27 cellular contexts compared by ENCODE assay signal in the genomic region with DNA sequence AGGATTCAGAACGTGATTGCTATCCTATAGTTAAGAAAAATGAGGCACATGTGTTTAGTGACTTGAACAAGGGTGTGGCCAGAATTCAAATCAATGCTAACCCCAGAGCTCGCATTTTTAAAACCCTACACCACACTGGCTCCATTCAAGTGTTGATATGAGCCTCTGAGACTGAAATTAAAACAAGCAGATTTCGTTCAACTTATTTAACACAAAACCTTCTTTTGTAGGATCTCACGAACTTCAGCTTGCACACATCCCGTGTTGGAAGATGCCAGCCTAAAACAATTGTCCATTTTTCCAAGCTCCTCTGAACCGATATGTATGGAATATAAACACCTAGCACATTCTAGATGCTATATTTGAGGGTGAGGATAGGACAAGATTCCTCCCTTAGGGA.
"Had no signal": no experiment of that assay in that cellular context is flagged by ENCODE, and none has a peak within 500 bp of the region (broad histone marks: within the 10 kb centered on the region; RNA-seq: fewer than 3 reads in every experiment).

No MANE protein-coding gene starts in this region.

- H3K27ac Mint-ChIP-seq: stimulated activated effector memory CD8-positive, alpha-beta T cell treated with anti-CD3 and anti-CD28 coated beads, Interleukin-12 subunit alpha, Interleukin-12 subunit beta, amount 100 ng/mL, for 72 hours; stimulated activated memory B cell treated with anti-CD40 and anti-IgM and Interleukin-4, amounts not matched to agents 10 μg/mL and 1 μg/mL and 100 μg/mL, for 72 hours; stimulated activated naive B cell treated with anti-CD40 and anti-IgM and Interleukin-4, amounts not matched to agents 10 μg/mL and 1 μg/mL and 100 μg/mL, for 72 hours; stimulated activated naive CD8-positive, alpha-beta T cell treated with anti-CD3 and anti-CD28 coated beads, Interleukin-15, amount 100 ng/mL, for 72 hours; stimulated activated naive CD8-positive, alpha-beta T cell treated with anti-CD3 and anti-CD28 coated beads, Interleukin-15, Interleukin-2, amounts not matched to agents 100 ng/mL and 50 ng/mL, for 24 hours had no signal

- H3K9me3 Mint-ChIP-seq: stimulated activated naive B cell treated with anti-CD40 and anti-IgM and Interleukin-4, amounts not matched to agents 10 μg/mL and 1 μg/mL and 100 μg/mL, for 72 hours; stimulated activated naive CD8-positive, alpha-beta T cell treated with anti-CD3 and anti-CD28 coated beads, Interleukin-15, amount 100 ng/mL, for 72 hours; stimulated activated naive CD8-positive, alpha-beta T cell treated with anti-CD3 and anti-CD28 coated beads, Interleukin-15, Interleukin-2, amounts not matched to agents 100 ng/mL and 50 ng/mL, for 24 hours had no signal

- ATAC-seq: stimulated activated effector memory CD8-positive, alpha-beta T cell treated with anti-CD3 and anti-CD28 coated beads, Interleukin-12 subunit alpha, Interleukin-12 subunit beta, amount 100 ng/mL, for 72 hours; stimulated activated memory B cell treated with anti-CD40 and anti-IgM and Interleukin-4, amounts not matched to agents 10 μg/mL and 1 μg/mL and 100 μg/mL, for 72 hours; stimulated activated naive B cell treated with anti-CD40 and anti-IgM and Interleukin-4, amounts not matched to agents 10 μg/mL and 1 μg/mL and 100 μg/mL, for 72 hours; stimulated activated naive CD8-positive, alpha-beta T cell treated with anti-CD3 and anti-CD28 coated beads, Interleukin-15, amount 100 ng/mL, for 72 hours; stimulated activated naive CD8-positive, alpha-beta T cell treated with anti-CD3 and anti-CD28 coated beads, Interleukin-15, Interleukin-2, amounts not matched to agents 100 U/mL and 50 U/mL, for 24 hours; upper lobe of right lung had no signal

- H3K27me3 ChIP-seq: suprapubic skin, testis, thyroid gland, tibial artery, tibial nerve, transverse colon, upper lobe of left lung, upper lobe of right lung, uterus, vagina had no signal

- H3K27ac ChIP-seq: stomach, suprapubic skin, testis, thoracic aorta, thyroid gland, tibial artery, tibial nerve, transverse colon, upper lobe of left lung, upper lobe of right lung, uterus, vagina had no signal

- H3K4me3 Mint-ChIP-seq: stimulated activated effector memory CD8-positive, alpha-beta T cell treated with anti-CD3 and anti-CD28 coated beads, Interleukin-12 subunit alpha, Interleukin-12 subunit beta, amount 100 ng/mL, for 72 hours; stimulated activated memory B cell treated with anti-CD40 and anti-IgM and Interleukin-4, amounts not matched to agents 10 μg/mL and 1 μg/mL and 100 μg/mL, for 72 hours; stimulated activated naive B cell treated with anti-CD40 and anti-IgM and Interleukin-4, amounts not matched to agents 10 μg/mL and 1 μg/mL and 100 μg/mL, for 72 hours; stimulated activated naive CD8-positive, alpha-beta T cell treated with anti-CD3 and anti-CD28 coated beads, Interleukin-15, amount 100 ng/mL, for 72 hours; stimulated activated naive CD8-positive, alpha-beta T cell treated with anti-CD3 and anti-CD28 coated beads, Interleukin-15, Interleukin-2, amounts not matched to agents 100 ng/mL and 50 ng/mL, for 24 hours had no signal

- H3K36me3 Mint-ChIP-seq: stimulated activated effector memory CD8-positive, alpha-beta T cell treated with anti-CD3 and anti-CD28 coated beads, Interleukin-12 subunit alpha, Interleukin-12 subunit beta, amount 100 ng/mL, for 72 hours; stimulated activated memory B cell treated with anti-CD40 and anti-IgM and Interleukin-4, amounts not matched to agents 10 μg/mL and 1 μg/mL and 100 μg/mL, for 72 hours; stimulated activated naive B cell treated with anti-CD40 and anti-IgM and Interleukin-4, amounts not matched to agents 10 μg/mL and 1 μg/mL and 100 μg/mL, for 72 hours had no signal

- DNase-seq: stimulated activated CD4-positive, alpha-beta T cell treated with anti-CD3 and anti-CD28 coated beads, Interleukin-2, amount 100 ng/mL, for 48 hours; stimulated activated CD4-positive, alpha-beta T cell treated with anti-CD3 and anti-CD28 coated beads, Interleukin-4, amount 100 ng/mL, for 1 hour; stimulated activated CD4-positive, alpha-beta T cell treated with anti-CD3 and anti-CD28 coated beads, Interleukin-4, amount 100 ng/mL, for 24 hours; stimulated activated CD4-positive, alpha-beta T cell treated with anti-CD3 and anti-CD28 coated beads, Interleukin-4, amount 100 ng/mL, for 4 hours; stimulated activated CD8-positive, alpha-beta memory T cell treated with anti-CD3 and anti-CD28 coated beads, Interleukin-4, amount 100 ng/mL, for 48 hours; stimulated activated naive B cell treated with anti-CD40 and anti-IgM and Interleukin-4, amounts not matched to agents 10 μg/mL and 1 μg/mL and 100 μg/mL, for 72 hours; stimulated activated naive CD4-positive, alpha-beta T cell; stimulated activated naive CD4-positive, alpha-beta T cell treated with Interleukin-2 at 50 U/mL for 16 hours; stimulated activated naive CD8-positive, alpha-beta T cell treated with anti-CD3 and anti-CD28 coated beads, Interleukin-15, amount 100 ng/mL, for 72 hours; stimulated activated naive CD8-positive, alpha-beta T cell treated with anti-CD3 and anti-CD28 coated beads, Interleukin-15, Interleukin-2, amounts not matched to agents 100 U/mL and 50 U/mL, for 24 hours; stomach; substantia nigra; testis; thyroid gland; tibial artery; transverse colon; trophoblast cell; upper lobe of left lung; upper lobe of right lung; uterus had no signal

- H3K27me3 Mint-ChIP-seq: stimulated activated memory B cell treated with anti-CD40 and anti-IgM and Interleukin-4, amounts not matched to agents 10 μg/mL and 1 μg/mL and 100 μg/mL, for 72 hours; stimulated activated naive B cell treated with anti-CD40 and anti-IgM and Interleukin-4, amounts not matched to agents 10 μg/mL and 1 μg/mL and 100 μg/mL, for 72 hours; stimulated activated naive CD8-positive, alpha-beta T cell treated with anti-CD3 and anti-CD28 coated beads, Interleukin-15, amount 100 ng/mL, for 72 hours had no signal

- H3K36me3 ChIP-seq: stomach, suprapubic skin, thoracic aorta, thyroid gland, tibial artery, tibial nerve, transverse colon, upper lobe of left lung, upper lobe of right lung, uterus, vagina had no signal

- H3K9me3 ChIP-seq: testis, thyroid gland, transverse colon, upper lobe of right lung, uterus, vagina had no signal

- H3K4me1 Mint-ChIP-seq: stimulated activated effector memory CD8-positive, alpha-beta T cell treated with anti-CD3 and anti-CD28 coated beads, Interleukin-12 subunit alpha, Interleukin-12 subunit beta, amount 100 ng/mL, for 72 hours; stimulated activated memory B cell treated with anti-CD40 and anti-IgM and Interleukin-4, amounts not matched to agents 10 μg/mL and 1 μg/mL and 100 μg/mL, for 72 hours; stimulated activated naive B cell treated with anti-CD40 and anti-IgM and Interleukin-4, amounts not matched to agents 10 μg/mL and 1 μg/mL and 100 μg/mL, for 72 hours; stimulated activated naive CD8-positive, alpha-beta T cell treated with anti-CD3 and anti-CD28 coated beads, Interleukin-15, amount 100 ng/mL, for 72 hours had no signal

- H3K4me3 ChIP-seq: stomach, suprapubic skin, testis, thoracic aorta, thyroid gland, tibial artery, tibial nerve, transverse colon, upper lobe of left lung, upper lobe of right lung, uterus, vagina had no signal

- H3K4me1 ChIP-seq: stomach, suprapubic skin, testis, thyroid gland, tibial artery, tibial nerve, transverse colon, upper lobe of left lung, upper lobe of right lung, uterus, vagina had no signal
